In the genomic region with DNA sequence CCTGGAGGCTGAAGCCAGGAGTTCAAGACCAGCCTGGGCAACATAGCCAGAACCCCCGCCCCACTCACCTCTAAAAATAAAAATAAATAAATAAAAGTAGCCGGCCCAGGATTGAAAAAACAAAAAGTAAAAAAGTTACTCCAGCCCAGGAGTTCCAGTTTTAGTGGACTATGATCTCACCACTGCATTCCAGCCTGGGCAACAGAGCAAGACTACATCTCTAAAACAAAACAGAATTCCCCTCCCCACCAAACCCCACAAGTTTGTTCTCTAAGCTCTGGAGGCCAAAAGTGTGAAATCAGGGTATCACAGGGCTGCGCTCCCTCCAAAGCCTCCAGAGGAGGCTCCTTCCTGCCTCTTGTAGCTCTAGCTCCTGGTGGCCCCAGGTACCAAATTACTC, we compare ENCODE assay signal across 1 cellular context.
TF ChIP-seq lines count a peak whose summit lies in the region.

No MANE protein-coding gene starts in this region.

TF ChIP-seq in GM23338, 12 proteins besides CTCF, POLR2A, EP300 and RAD21 (continued from another document):
- TF ChIP-seq, protein P1, sequence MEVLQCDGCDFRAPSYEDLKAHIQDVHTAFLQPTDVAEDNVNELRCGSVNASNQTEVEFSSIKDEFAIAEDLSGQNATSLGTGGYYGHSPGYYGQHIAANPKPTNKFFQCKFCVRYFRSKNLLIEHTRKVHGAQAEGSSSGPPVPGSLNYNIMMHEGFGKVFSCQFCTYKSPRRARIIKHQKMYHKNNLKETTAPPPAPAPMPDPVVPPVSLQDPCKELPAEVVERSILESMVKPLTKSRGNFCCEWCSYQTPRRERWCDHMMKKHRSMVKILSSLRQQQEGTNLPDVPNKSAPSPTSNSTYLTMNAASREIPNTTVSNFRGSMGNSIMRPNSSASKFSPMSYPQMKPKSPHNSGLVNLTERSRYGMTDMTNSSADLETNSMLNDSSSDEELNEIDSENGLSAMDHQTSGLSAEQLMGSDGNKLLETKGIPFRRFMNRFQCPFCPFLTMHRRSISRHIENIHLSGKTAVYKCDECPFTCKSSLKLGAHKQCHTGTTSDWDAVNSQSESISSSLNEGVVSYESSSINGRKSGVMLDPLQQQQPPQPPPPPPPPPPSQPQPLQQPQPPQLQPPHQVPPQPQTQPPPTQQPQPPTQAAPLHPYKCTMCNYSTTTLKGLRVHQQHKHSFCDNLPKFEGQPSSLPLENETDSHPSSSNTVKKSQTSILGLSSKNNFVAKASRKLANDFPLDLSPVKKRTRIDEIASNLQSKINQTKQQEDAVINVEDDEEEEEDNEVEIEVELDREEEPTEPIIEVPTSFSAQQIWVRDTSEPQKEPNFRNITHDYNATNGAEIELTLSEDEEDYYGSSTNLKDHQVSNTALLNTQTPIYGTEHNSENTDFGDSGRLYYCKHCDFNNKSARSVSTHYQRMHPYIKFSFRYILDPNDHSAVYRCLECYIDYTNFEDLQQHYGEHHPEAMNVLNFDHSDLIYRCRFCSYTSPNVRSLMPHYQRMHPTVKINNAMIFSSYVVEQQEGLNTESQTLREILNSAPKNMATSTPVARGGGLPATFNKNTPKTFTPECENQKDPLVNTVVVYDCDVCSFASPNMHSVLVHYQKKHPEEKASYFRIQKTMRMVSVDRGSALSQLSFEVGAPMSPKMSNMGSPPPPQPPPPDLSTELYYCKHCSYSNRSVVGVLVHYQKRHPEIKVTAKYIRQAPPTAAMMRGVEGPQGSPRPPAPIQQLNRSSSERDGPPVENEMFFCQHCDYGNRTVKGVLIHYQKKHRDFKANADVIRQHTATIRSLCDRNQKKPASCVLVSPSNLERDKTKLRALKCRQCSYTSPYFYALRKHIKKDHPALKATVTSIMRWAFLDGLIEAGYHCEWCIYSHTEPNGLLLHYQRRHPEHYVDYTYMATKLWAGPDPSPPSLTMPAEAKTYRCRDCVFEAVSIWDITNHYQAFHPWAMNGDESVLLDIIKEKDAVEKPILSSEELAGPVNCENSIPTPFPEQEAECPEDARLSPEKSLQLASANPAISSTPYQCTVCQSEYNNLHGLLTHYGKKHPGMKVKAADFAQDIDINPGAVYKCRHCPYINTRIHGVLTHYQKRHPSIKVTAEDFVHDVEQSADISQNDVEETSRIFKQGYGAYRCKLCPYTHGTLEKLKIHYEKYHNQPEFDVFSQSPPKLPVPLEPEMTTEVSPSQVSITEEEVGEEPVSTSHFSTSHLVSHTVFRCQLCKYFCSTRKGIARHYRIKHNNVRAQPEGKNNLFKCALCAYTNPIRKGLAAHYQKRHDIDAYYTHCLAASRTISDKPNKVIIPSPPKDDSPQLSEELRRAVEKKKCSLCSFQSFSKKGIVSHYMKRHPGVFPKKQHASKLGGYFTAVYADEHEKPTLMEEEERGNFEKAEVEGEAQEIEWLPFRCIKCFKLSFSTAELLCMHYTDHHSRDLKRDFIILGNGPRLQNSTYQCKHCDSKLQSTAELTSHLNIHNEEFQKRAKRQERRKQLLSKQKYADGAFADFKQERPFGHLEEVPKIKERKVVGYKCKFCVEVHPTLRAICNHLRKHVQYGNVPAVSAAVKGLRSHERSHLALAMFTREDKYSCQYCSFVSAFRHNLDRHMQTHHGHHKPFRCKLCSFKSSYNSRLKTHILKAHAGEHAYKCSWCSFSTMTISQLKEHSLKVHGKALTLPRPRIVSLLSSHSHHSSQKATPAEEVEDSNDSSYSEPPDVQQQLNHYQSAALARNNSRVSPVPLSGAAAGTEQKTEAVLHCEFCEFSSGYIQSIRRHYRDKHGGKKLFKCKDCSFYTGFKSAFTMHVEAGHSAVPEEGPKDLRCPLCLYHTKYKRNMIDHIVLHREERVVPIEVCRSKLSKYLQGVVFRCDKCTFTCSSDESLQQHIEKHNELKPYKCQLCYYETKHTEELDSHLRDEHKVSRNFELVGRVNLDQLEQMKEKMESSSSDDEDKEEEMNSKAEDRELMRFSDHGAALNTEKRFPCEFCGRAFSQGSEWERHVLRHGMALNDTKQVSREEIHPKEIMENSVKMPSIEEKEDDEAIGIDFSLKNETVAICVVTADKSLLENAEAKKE (CRISPR knock-in tag; IDR thresholded peaks at IDR 0.05) = no peak
- TF ChIP-seq JUNB (IDR thresholded peaks at IDR 0.05; ENCODE audit: unreplicated experiment) (no peak), NANOG (IDR thresholded peaks at IDR 0.05; ENCODE audit: borderline replicate concordance) (no peak), ZNF331 (CRISPR knock-in tag; IDR thresholded peaks at IDR 0.05; ENCODE audit: low read depth) (no peak), ZNF114 (CRISPR knock-in tag; IDR thresholded peaks at IDR 0.05) (no peak), EZH2phosphoT487 (IDR thresholded peaks at IDR 0.05; ENCODE audit: unreplicated experiment) (no peak), POLR2AphosphoS5 (IDR thresholded peaks at IDR 0.05; ENCODE audit: low read depth) (no peak), EZH2 (IDR thresholded peaks at IDR 0.05; ENCODE audit: low read depth, unreplicated experiment) (no peak)
- TF ChIP-seq, protein P2, sequence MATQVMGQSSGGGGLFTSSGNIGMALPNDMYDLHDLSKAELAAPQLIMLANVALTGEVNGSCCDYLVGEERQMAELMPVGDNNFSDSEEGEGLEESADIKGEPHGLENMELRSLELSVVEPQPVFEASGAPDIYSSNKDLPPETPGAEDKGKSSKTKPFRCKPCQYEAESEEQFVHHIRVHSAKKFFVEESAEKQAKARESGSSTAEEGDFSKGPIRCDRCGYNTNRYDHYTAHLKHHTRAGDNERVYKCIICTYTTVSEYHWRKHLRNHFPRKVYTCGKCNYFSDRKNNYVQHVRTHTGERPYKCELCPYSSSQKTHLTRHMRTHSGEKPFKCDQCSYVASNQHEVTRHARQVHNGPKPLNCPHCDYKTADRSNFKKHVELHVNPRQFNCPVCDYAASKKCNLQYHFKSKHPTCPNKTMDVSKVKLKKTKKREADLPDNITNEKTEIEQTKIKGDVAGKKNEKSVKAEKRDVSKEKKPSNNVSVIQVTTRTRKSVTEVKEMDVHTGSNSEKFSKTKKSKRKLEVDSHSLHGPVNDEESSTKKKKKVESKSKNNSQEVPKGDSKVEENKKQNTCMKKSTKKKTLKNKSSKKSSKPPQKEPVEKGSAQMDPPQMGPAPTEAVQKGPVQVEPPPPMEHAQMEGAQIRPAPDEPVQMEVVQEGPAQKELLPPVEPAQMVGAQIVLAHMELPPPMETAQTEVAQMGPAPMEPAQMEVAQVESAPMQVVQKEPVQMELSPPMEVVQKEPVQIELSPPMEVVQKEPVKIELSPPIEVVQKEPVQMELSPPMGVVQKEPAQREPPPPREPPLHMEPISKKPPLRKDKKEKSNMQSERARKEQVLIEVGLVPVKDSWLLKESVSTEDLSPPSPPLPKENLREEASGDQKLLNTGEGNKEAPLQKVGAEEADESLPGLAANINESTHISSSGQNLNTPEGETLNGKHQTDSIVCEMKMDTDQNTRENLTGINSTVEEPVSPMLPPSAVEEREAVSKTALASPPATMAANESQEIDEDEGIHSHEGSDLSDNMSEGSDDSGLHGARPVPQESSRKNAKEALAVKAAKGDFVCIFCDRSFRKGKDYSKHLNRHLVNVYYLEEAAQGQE (IDR thresholded peaks at IDR 0.05; ENCODE audit: unreplicated experiment) = no peak
